In genomic region chr17:81082177-81083073, GRCh38 we compare ENCODE assay signal across 1 cellular context.
TF ChIP-seq lines count a peak whose summit lies in the region.

No MANE protein-coding gene starts in this region.

TF ChIP-seq in IMR-90, 13 proteins besides CTCF, POLR2A, EP300 and RAD21 (continued from another document):
- TF ChIP-seq ELK1 (IDR thresholded peaks at IDR 0.05; ENCODE audit: borderline replicate concordance, low read depth, low read length) (no peak), CEBPB (IDR thresholded peaks at IDR 0.05; ENCODE audit: low read depth, low read length) (no peak)
TF ChIP-seq in IMR-90: peak in this region for 0.
